ENCODE assay signal across 2 cellular contexts in genomic region chr4:15684498-15684897, GRCh38.
A peak's percentile ranks its signal among the peaks of the same experiment; 100 is the strongest.
TF ChIP-seq lines count a peak whose summit lies in the region.

No MANE protein-coding gene starts in this region.

TF ChIP-seq in HepG2, 621 proteins besides CTCF, POLR2A, EP300 and RAD21:
- TF ChIP-seq SP1 (IDR thresholded peaks at IDR 0.05) (no peak), SP1 (CRISPR knock-in tag; IDR thresholded peaks at IDR 0.05) (no peak), ZNF746 (CRISPR knock-in tag; IDR thresholded peaks at IDR 0.05) (no peak)

TF ChIP-seq in H1, 55 proteins besides CTCF, POLR2A, EP300 and RAD21:
- TF ChIP-seq NRF1 (IDR thresholded peaks at IDR 0.05; ENCODE audit: low read depth, low read length): no peak
- 0 out of 2 replicates have a peak, but pooled peaks have one; percentile 7 for TF ChIP-seq SP1 (IDR thresholded peaks at IDR 0.05; ENCODE audit: low read depth, low read length)
- 0 out of 2 replicates have a peak, but pooled peaks have one; percentile 37 for TF ChIP-seq POU5F1 (IDR thresholded peaks at IDR 0.05; ENCODE audit: low read depth, low read length)
- peak; percentile 62 for TF ChIP-seq CHD7 (IDR thresholded peaks at IDR 0.05; ENCODE audit: insufficient replicate concordance, low read length)
- TF ChIP-seq, protein P1, sequence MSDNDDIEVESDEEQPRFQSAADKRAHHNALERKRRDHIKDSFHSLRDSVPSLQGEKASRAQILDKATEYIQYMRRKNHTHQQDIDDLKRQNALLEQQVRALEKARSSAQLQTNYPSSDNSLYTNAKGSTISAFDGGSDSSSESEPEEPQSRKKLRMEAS (IDR thresholded peaks at IDR 0.05): no peak
- no peak for TF ChIP-seq SP2 (IDR thresholded peaks at IDR 0.05; ENCODE audit: low read length)
